In genomic region chr17:5439446-5439764, GRCh38 we compare ENCODE assay signal across 1 cellular context.
TF ChIP-seq lines count a peak whose summit lies in the region.

No MANE protein-coding gene starts in this region.

TF ChIP-seq in endothelial cell of umbilical vein, 7 proteins besides CTCF, POLR2A, EP300 and RAD21:
- TF ChIP-seq POLR2AphosphoS5 (IDR thresholded peaks at IDR 0.05; ENCODE audit: insufficient read depth, low read depth, low read length) (no peak), FOS (IDR thresholded peaks at IDR 0.05; ENCODE audit: borderline replicate concordance, insufficient read depth, low read length) (no peak), GATA2 (IDR thresholded peaks at IDR 0.05; ENCODE audit: insufficient read depth, insufficient read length, low read depth, low read length) (no peak), JUN (IDR thresholded peaks at IDR 0.05; ENCODE audit: borderline replicate concordance, insufficient read depth, insufficient read length, low read depth) (no peak), EZH2 (IDR thresholded peaks at IDR 0.05; ENCODE audit: borderline replicate concordance, low read depth, low read length, severe bottlenecking) (no peak), MYC (IDR thresholded peaks at IDR 0.05; ENCODE audit: low read depth, low read length) (no peak), MAX (IDR thresholded peaks at IDR 0.05; ENCODE audit: insufficient read depth, insufficient read length) (no peak)
